ENCODE assay signal across 13 cellular contexts in genomic region chr2:219003267-219003634, GRCh38. TPM values are rescaled to one million over a fixed set of nuclear protein-coding genes. Genes with fewer than 3 reads are reported as not detected.
DNase-seq lines count a peak whose midpoint lies in the region; ATAC-seq and TF ChIP-seq lines count a peak whose summit lies in the region.
"Had no signal": no experiment of that assay in that cellular context is flagged by ENCODE, and none has a peak within 500 bp of the region (broad histone marks: within the 10 kb centered on the region; RNA-seq: fewer than 3 reads in every experiment).

No MANE protein-coding gene starts in this region.

- peaks cover 5% of the 10 kb centered on the region for H4K20me1 ChIP-seq in DND-41 (ENCODE audit: insufficient read depth, low read length)
- no peaks in the 10 kb centered on the region for H4K20me1 ChIP-seq in MM.1S (ENCODE audit: insufficient read depth, low read length)

- ATAC-seq in DND-41 (ENCODE audit: insufficient read depth, low read depth) = no peak
- no peak for ATAC-seq in effector memory CD8-positive, alpha-beta T cell (replicated peaks)
- no peak for ATAC-seq in HG02678 (IDR thresholded peaks at IDR 0.05; ENCODE audit: unreplicated experiment)
- ATAC-seq in HG03025 (IDR thresholded peaks at IDR 0.05; ENCODE audit: low FRiP score, unreplicated experiment) = no peak

- H4K8ac ChIP-seq in neuronal stem cell (ENCODE audit: low read depth, low read length) (no peak overlapping the region), mesendoderm (ENCODE audit: low read depth, low read length) (no peak overlapping the region)

- no peaks in the 10 kb centered on the region for H3F3A ChIP-seq in MM.1S (ENCODE audit: insufficient read depth, low read length)

- H3K27me3 ChIP-seq in DND-41 (ENCODE audit: insufficient read depth, low read length, poor library complexity) (peaks cover 3% of the 10 kb centered on the region), MM.1S (replicated peaks; ENCODE audit: insufficient read depth, low read length) (peaks cover 90% of the 10 kb centered on the region), neuronal stem cell (ENCODE audit: control insufficient read depth in 3 of 3, insufficient read depth in 3 of 3, low read depth in 1 of 3, low read length in 3 of 3) (peaks cover 30 to 79% (median 74%) of the 10 kb centered on the region in 3 experiments), vagina (peaks cover 14% of the 10 kb centered on the region), mesendoderm (ENCODE audit: insufficient read depth, low read length, poor library complexity) (peaks cover 3% of the 10 kb centered on the region)

- H3K36me3 ChIP-seq in DND-41 (ENCODE audit: insufficient read depth, low read length) = no peaks in the 10 kb centered on the region
- H3K36me3 ChIP-seq in MM.1S (replicated peaks; ENCODE audit: insufficient read depth, low read length) = no peaks in the 10 kb centered on the region
- no peaks in the 10 kb centered on the region for H3K36me3 ChIP-seq in neuronal stem cell (replicated peaks in 1 of 2; ENCODE audit: control insufficient read depth in 2 of 2, insufficient read depth in 2 of 2, low read length in 2 of 2)
- no peaks in the 10 kb centered on the region for H3K36me3 ChIP-seq in vagina
- H3K36me3 ChIP-seq in mesendoderm (ENCODE audit: control insufficient read depth, insufficient read depth, low read length) = no peaks in the 10 kb centered on the region
- H3K36me3 ChIP-seq: cardiac muscle cell had no signal

- H3K4me2 ChIP-seq in DND-41 (ENCODE audit: insufficient read depth, low read length) = no peak overlapping the region
- peak overlapping the region; percentile 100 for H3K4me2 ChIP-seq in MM.1S (ENCODE audit: low read depth, low read length)
- H3K4me2 ChIP-seq in neuronal stem cell (ENCODE audit: insufficient read depth, low read length, poor library complexity, severe bottlenecking) = peak overlapping the region; percentile 69
- no peak overlapping the region for H3K4me2 ChIP-seq in mesendoderm (ENCODE audit: low read length)

- H3K9ac ChIP-seq in DND-41 (ENCODE audit: low read depth, low read length) (no peak overlapping the region), MM.1S (ENCODE audit: low read length) (no peak overlapping the region), neuronal stem cell (ENCODE audit: low read depth, low read length, poor library complexity) (no peak overlapping the region), mesendoderm (ENCODE audit: low read length) (no peak overlapping the region)

- no peak overlapping the region for H3K4me3 ChIP-seq in DND-41 (ENCODE audit: low read depth in 1 of 2, low read length in 2 of 2)
- peak overlapping the region; percentile 68; the same call in 1 of the 2 replicates for H3K4me3 ChIP-seq in MM.1S (ENCODE audit: low read length)
- peak overlapping the region in 1 of 2 donors; percentile 72 for H3K4me3 ChIP-seq in neuronal stem cell (ENCODE audit: low read length in 2 of 2)
- H3K4me3 ChIP-seq in vagina = peak overlapping the region in 1 of 2 donors; percentile 2
- no peak overlapping the region for H3K4me3 ChIP-seq in mesendoderm (ENCODE audit: low read length)

- H3K9me3 Mint-ChIP-seq in effector memory CD8-positive, alpha-beta T cell = no peaks in the 10 kb centered on the region
- H3K9me3 Mint-ChIP-seq: T-helper 2 cell treated with Interferon-gamma antibody and Interleukin-4, amounts not matched to agents 5 μg/mL and 100 μg/mL, for 36 hours had no signal

- no peak for TF ChIP-seq POLR2A in vagina (IDR thresholded peaks at IDR 0.05)

- peak overlapping the region; percentile 5 for H3K23ac ChIP-seq in neuronal stem cell (ENCODE audit: low read depth, low read length, poor library complexity)
- no peak overlapping the region for H3K23ac ChIP-seq in mesendoderm (ENCODE audit: low read length)

- H2BK15ac ChIP-seq in neuronal stem cell (ENCODE audit: low read length) (no peak overlapping the region), mesendoderm (replicated peaks; ENCODE audit: low read depth) (no peak overlapping the region)

- H2AFZ ChIP-seq in DND-41 (ENCODE audit: low read depth, low read length) = no peak overlapping the region
- H2AFZ ChIP-seq in MM.1S (ENCODE audit: low read length) = peak overlapping the region; percentile 75
- H2AFZ ChIP-seq in neuronal stem cell (ENCODE audit: low read length) = peak overlapping the region; percentile 73

- DNase-seq in DND-41 (no peak), MM.1S (no peak), neuronal stem cell (ENCODE audit: low spot score) (no peak), vagina (ENCODE audit: extremely low spot score in 2 of 2) (no peak), mesendoderm (no peak)
- no peak for DNase-seq in effector memory CD8-positive, alpha-beta T cell
- DNase-seq: NK-92 treated with Interleukin-12 subunit alpha and Interleukin-12 subunit beta, amount 100 ng/mL, for 24 hours had no signal

- H3K27me3 Mint-ChIP-seq in effector memory CD8-positive, alpha-beta T cell = peaks cover 79 to 95% of the 10 kb centered on the region in 2 donors

- no peak overlapping the region for H3K27ac ChIP-seq in DND-41 (ENCODE audit: low read length)
- H3K27ac ChIP-seq in MM.1S (ENCODE audit: low read length) = no peak overlapping the region
- no peak overlapping the region for H3K27ac ChIP-seq in neuronal stem cell (replicated peaks; ENCODE audit: low read length)
- H3K27ac ChIP-seq in vagina = no peak overlapping the region
- no peak overlapping the region for H3K27ac ChIP-seq in mesendoderm (ENCODE audit: low read depth, low read length)
- H3K27ac ChIP-seq: cardiac muscle cell had no signal

- no peak overlapping the region for H3K56ac ChIP-seq in mesendoderm (ENCODE audit: low read length)

- no peaks in the 10 kb centered on the region for H3K9me3 ChIP-seq in DND-41 (ENCODE audit: insufficient read depth, low read length, severe bottlenecking)
- no peaks in the 10 kb centered on the region for H3K9me3 ChIP-seq in MM.1S (replicated peaks; ENCODE audit: insufficient read depth, low read length)
- H3K9me3 ChIP-seq in neuronal stem cell (replicated peaks in 1 of 2; ENCODE audit: control insufficient read depth in 2 of 2, insufficient read depth in 1 of 2, low read depth in 1 of 2, low read length in 2 of 2) = peaks cover 0 to 1% of the 10 kb centered on the region in 2 donors
- no peaks in the 10 kb centered on the region for H3K9me3 ChIP-seq in vagina

- H3K14ac ChIP-seq in neuronal stem cell (ENCODE audit: low read length) = no peak overlapping the region

- peak overlapping the region; percentile 25 to 70 for H3K4me3 Mint-ChIP-seq in effector memory CD8-positive, alpha-beta T cell
- H3K4me3 Mint-ChIP-seq: T-helper 2 cell treated with Interferon-gamma antibody and Interleukin-4, amounts not matched to agents 5 μg/mL and 100 μg/mL, for 36 hours had no signal

- H2BK120ac ChIP-seq in neuronal stem cell (ENCODE audit: low read depth, low read length) = no peak overlapping the region
- no peak overlapping the region for H2BK120ac ChIP-seq in mesendoderm (ENCODE audit: low read depth, low read length)

- TF ChIP-seq CTCF in DND-41 (IDR thresholded peaks at IDR 0.05; ENCODE audit: borderline replicate concordance, extremely low read depth, low read length, poor library complexity, severe bottlenecking) (peak; percentile 38), MM.1S (IDR thresholded peaks at IDR 0.05; ENCODE audit: low read length) (0 out of 2 replicates have a peak, but pooled peaks have one; percentile 53), vagina (IDR thresholded peaks at IDR 0.05) (no peak)

- H2BK5ac ChIP-seq in neuronal stem cell (ENCODE audit: low read length) (no peak overlapping the region), mesendoderm (ENCODE audit: low read length) (no peak overlapping the region)

- no peak overlapping the region for H4K5ac ChIP-seq in mesendoderm (ENCODE audit: low read length)

- H3K4ac ChIP-seq in neuronal stem cell (ENCODE audit: low read length) (no peak overlapping the region), mesendoderm (ENCODE audit: low read depth, low read length) (no peak overlapping the region)

- peaks cover 3% of the 10 kb centered on the region for H3K36me3 Mint-ChIP-seq in effector memory CD8-positive, alpha-beta T cell (ENCODE audit: insufficient read depth)

- no peaks in the 10 kb centered on the region for H3K79me2 ChIP-seq in DND-41 (ENCODE audit: insufficient read depth, low read length)
- no peaks in the 10 kb centered on the region for H3K79me2 ChIP-seq in MM.1S (ENCODE audit: low read length)
- no peaks in the 10 kb centered on the region for H3K79me2 ChIP-seq in mesendoderm (ENCODE audit: control insufficient read depth, insufficient read depth, low read length)

- no peak overlapping the region for H2BK12ac ChIP-seq in neuronal stem cell (ENCODE audit: low read length)

- H3K4me1 ChIP-seq in DND-41 (ENCODE audit: insufficient read depth, low read length) (peaks cover 4% of the 10 kb centered on the region; the same call in 1 of the 2 replicates), MM.1S (ENCODE audit: low read length) (peaks cover 8% of the 10 kb centered on the region), neuronal stem cell (ENCODE audit: control insufficient read depth in 2 of 2, insufficient read depth in 1 of 2, low read depth in 1 of 2, low read length in 2 of 2) (peaks cover 9 to 20% of the 10 kb centered on the region in 2 donors), vagina (peaks cover 23% of the 10 kb centered on the region), mesendoderm (ENCODE audit: control insufficient read depth, low read depth, low read length) (peaks cover 20% of the 10 kb centered on the region)

- no peak overlapping the region for H4K91ac ChIP-seq in neuronal stem cell (ENCODE audit: low read depth, low read length, poor library complexity)

- peak overlapping the region; percentile 71 for H3K18ac ChIP-seq in neuronal stem cell (ENCODE audit: low read length)
- H3K18ac ChIP-seq in mesendoderm (ENCODE audit: low read length) = no peak overlapping the region

- intact Hi-C loops in vagina (cut with DNase I) = no loop called here

- peaks cover 4 to 12% of the 10 kb centered on the region in 2 donors for H3K4me1 Mint-ChIP-seq in effector memory CD8-positive, alpha-beta T cell (ENCODE audit: low read depth in 2 of 2)

- no peak overlapping the region for H3K27ac Mint-ChIP-seq in effector memory CD8-positive, alpha-beta T cell
- H3K27ac Mint-ChIP-seq: T-helper 2 cell treated with Interferon-gamma antibody and Interleukin-4, amounts not matched to agents 5 μg/mL and 100 μg/mL, for 36 hours had no signal

- H2AK5ac ChIP-seq in neuronal stem cell (ENCODE audit: low read depth, low read length) (no peak overlapping the region), mesendoderm (ENCODE audit: low read length) (no peak overlapping the region)

- H3K9me2 ChIP-seq in MM.1S (replicated peaks; ENCODE audit: insufficient read depth, low read length) = no peaks in the 10 kb centered on the region

- no peaks in the 10 kb centered on the region for H3K79me1 ChIP-seq in neuronal stem cell (ENCODE audit: low read depth, low read length)
- H3K79me1 ChIP-seq in mesendoderm (ENCODE audit: low read length) = no peaks in the 10 kb centered on the region

- WGBS in neuronal stem cell (ENCODE audit: extremely low coverage in 2 of 2, insufficient read length in 2 of 2, insufficient replicate concordance in 1 of 2), 2 donors = no CpG with 5 or more reads among the region's 20 CpGs
- WGBS in mesendoderm (ENCODE audit: extremely low coverage, insufficient coverage, low lambda C conversion rate) = no CpG with 5 or more reads among the region's 20 CpGs

RNA-seq across cellular contexts. Expression of gene CRYBA2, which starts 10.0 kb away (rescaled TPM):
- not detected for polyA plus RNA-seq in neuronal stem cell (2013, experiment 1 of 2)
- not detected for polyA plus RNA-seq in neuronal stem cell (2013, experiment 2 of 2)
- not detected for total RNA-seq in vagina
- 0.10 TPM for polyA plus RNA-seq in mesendoderm (2013, experiment 1 of 2)
- not detected for polyA plus RNA-seq in mesendoderm (2013, experiment 2 of 2)
- total RNA-seq: cardiac muscle cell, liver, skeletal muscle tissue had no signal
- polyA plus RNA-seq: cardiac muscle cell, liver had no signal

RNA-seq across cellular contexts. Expression of gene FEV, which starts 18.3 kb away (rescaled TPM):
- not detected for polyA plus RNA-seq in neuronal stem cell (2013, experiment 1 of 2)
- not detected for polyA plus RNA-seq in neuronal stem cell (2013, experiment 2 of 2)
- not detected for total RNA-seq in vagina
- polyA plus RNA-seq in mesendoderm (2013, experiment 1 of 2) = 0.13 TPM
- 0.10 TPM for polyA plus RNA-seq in mesendoderm (2013, experiment 2 of 2)
- total RNA-seq: cardiac muscle cell, liver, skeletal muscle tissue had no signal
- polyA plus RNA-seq: cardiac muscle cell, liver had no signal

RNA-seq across cellular contexts. Expression of gene CFAP65, which starts 38.1 kb away (rescaled TPM):
- 0.26 TPM for polyA plus RNA-seq in neuronal stem cell (2013, experiment 1 of 2)
- polyA plus RNA-seq in neuronal stem cell (2013, experiment 2 of 2) = 0.26 TPM
- total RNA-seq in vagina = not detected
- polyA plus RNA-seq in mesendoderm (2013, experiment 1 of 2) = 0.22 TPM
- polyA plus RNA-seq in mesendoderm (2013, experiment 2 of 2) = 0.18 TPM
- total RNA-seq: liver, skeletal muscle tissue had no signal
- polyA plus RNA-seq: liver had no signal

RNA-seq across cellular contexts. Expression of gene CDK5R2, which starts 43.8 kb away (rescaled TPM):
- 0.10 TPM for polyA plus RNA-seq in neuronal stem cell (2013, experiment 1 of 2)
- polyA plus RNA-seq in neuronal stem cell (2013, experiment 2 of 2) = 0.10 TPM
- total RNA-seq in vagina = 0.49 TPM
- polyA plus RNA-seq in mesendoderm (2013, experiment 1 of 2) = 0.11 TPM
- polyA plus RNA-seq in mesendoderm (2013, experiment 2 of 2) = 0.15 TPM
- total RNA-seq: liver, skeletal muscle tissue had no signal
- polyA plus RNA-seq: liver had no signal

RNA-seq across cellular contexts. Expression of gene IHH, which starts 57.5 kb away (rescaled TPM):
- polyA plus RNA-seq in neuronal stem cell (2013, experiment 1 of 2) = not detected
- not detected for polyA plus RNA-seq in neuronal stem cell (2013, experiment 2 of 2)
- not detected for total RNA-seq in vagina
- 0.01 TPM for polyA plus RNA-seq in mesendoderm (2013, experiment 1 of 2)
- 0.06 TPM for polyA plus RNA-seq in mesendoderm (2013, experiment 2 of 2)
- total RNA-seq: cardiac muscle cell, skeletal muscle tissue had no signal
- polyA plus RNA-seq: cardiac muscle cell had no signal

Comparison
In these comparisons a context has a peak if more than half of its experiments do, and no peak if none do; other contexts are left out.
1. H3K4me2 ChIP-seq: peak in MM.1S (single experiment) and neuronal stem cell (single experiment); none in DND-41 (single experiment) and mesendoderm (single experiment).
2. CTCF ChIP-seq: peak in DND-41 (single experiment) and MM.1S (single experiment); none in vagina (0 of 3).